In genomic region chr16:83164816-83165215, GRCh38 we compare ENCODE assay signal across 36 cellular contexts.
"Had no signal": no experiment of that assay in that cellular context is flagged by ENCODE, and none has a peak within 500 bp of the region (broad histone marks: within the 10 kb centered on the region; RNA-seq: fewer than 3 reads in every experiment).

No MANE protein-coding gene starts in this region.

- H3K9me3 ChIP-seq: adrenal gland, ascending aorta, body of pancreas, breast epithelium had no signal

- H3K4me1 Mint-ChIP-seq: activated naive CD4-positive, alpha-beta T cell treated with anti-CD3 and anti-CD28 coated beads, Interleukin-2, amount 10 ng/mL, durations not matched to agents 7 days and 5 days; activated naive CD4-positive, alpha-beta T cell treated with anti-CD3 and anti-CD28 coated beads, Interleukin-2, amount 50 U/mL, for 24 hours; activated naive CD8-positive, alpha-beta T cell treated with anti-CD3 and anti-CD28 coated beads for 36 hours; activated naive CD8-positive, alpha-beta T cell treated with anti-CD3 and anti-CD28 coated beads, Interleukin-2, amount 10 ng/mL, durations not matched to agents 7 days and 5 days; activated naive CD8-positive, alpha-beta T cell treated with anti-CD3 and anti-CD28 coated beads, Interleukin-2, amount 50 U/mL, for 24 hours; activated T-helper 17 cell treated with anti-CD3 and anti-CD28 coated beads, Interleukin-2, amount 50 U/mL, for 72 hours; central memory CD8-positive, alpha-beta T cell had no signal

- DNase-seq: activated effector memory CD4-positive, alpha-beta T cell treated with anti-CD3 and anti-CD28 coated beads, Interleukin-2, amount 50 U/mL, for 16 hours; activated effector memory CD4-positive, alpha-beta T cell treated with Interleukin-2 at 50 U/mL for 16 hours; activated gamma-delta T cell; activated gamma-delta T cell treated with Interleukin-2 at 50 U/mL for 16 hours; activated naive CD4-positive, alpha-beta T cell; activated naive CD4-positive, alpha-beta T cell treated with anti-CD3 and anti-CD28 coated beads for 36 hours; activated naive CD4-positive, alpha-beta T cell treated with anti-CD3 and anti-CD28 coated beads, Interleukin-2, amount 10 ng/mL, durations not matched to agents 7 days and 5 days; activated naive CD4-positive, alpha-beta T cell treated with anti-CD3 and anti-CD28 coated beads, Interleukin-2, amount 50 U/mL, for 16 hours; activated naive CD4-positive, alpha-beta T cell treated with Interleukin-2 at 50 U/mL for 16 hours; activated naive CD8-positive, alpha-beta T cell treated with anti-CD3 and anti-CD28 coated beads for 36 hours; activated naive CD8-positive, alpha-beta T cell treated with anti-CD3 and anti-CD28 coated beads, Interleukin-2, amount 10 ng/mL, durations not matched to agents 7 days and 5 days; activated naive CD8-positive, alpha-beta T cell treated with anti-CD3 and anti-CD28 coated beads, Interleukin-2, amount 50 U/mL, for 24 hours; activated T-cell treated with anti-CD3 and anti-CD28 coated beads, Interleukin-2, amount 50 U/mL, for 1 hour; activated T-cell treated with anti-CD3 and anti-CD28 coated beads, Interleukin-2, amount 50 U/mL, for 4 hours; activated T-cell treated with anti-CD3 and anti-CD28 coated beads, Interleukin-2, amount 50 U/mL, for 48 hours; activated T-cell treated with anti-CD3 and anti-CD28 coated beads, Interleukin-2, amount 50 U/mL, for 72 hours; adrenal gland; amniotic stem cell; amygdala; aorta; body of pancreas; brain microvascular endothelial cell; caudate nucleus; central memory CD4-positive, alpha-beta T cell; cerebellar nuclear complex had no signal

- H3K27me3 ChIP-seq: adrenal gland, ascending aorta, body of pancreas, brain microvascular endothelial cell, cardiac muscle cell had no signal

- H3K36me3 Mint-ChIP-seq: activated naive CD4-positive, alpha-beta T cell treated with anti-CD3 and anti-CD28 coated beads, Interleukin-2, amount 10 ng/mL, durations not matched to agents 7 days and 5 days; activated naive CD4-positive, alpha-beta T cell treated with anti-CD3 and anti-CD28 coated beads, Interleukin-2, amount 50 U/mL, for 24 hours; activated naive CD4-positive, alpha-beta T cell treated with anti-CD3 and anti-CD28 coated beads, Interleukin-2, amount 50 U/mL, for 72 hours; activated naive CD8-positive, alpha-beta T cell; activated naive CD8-positive, alpha-beta T cell treated with anti-CD3 and anti-CD28 coated beads for 36 hours; activated naive CD8-positive, alpha-beta T cell treated with anti-CD3 and anti-CD28 coated beads, Interleukin-2, amount 10 ng/mL, durations not matched to agents 7 days and 5 days; brain had no signal

- H3K36me3 ChIP-seq: adrenal gland, ascending aorta, brain microvascular endothelial cell, breast epithelium, cardiac muscle cell had no signal

- H3K27ac ChIP-seq: adrenal gland, ascending aorta, body of pancreas, brain microvascular endothelial cell, breast epithelium, cardiac muscle cell had no signal

- H3K9me3 Mint-ChIP-seq: activated naive CD4-positive, alpha-beta T cell treated with anti-CD3 and anti-CD28 coated beads for 36 hours; activated T-cell treated with anti-CD3 and anti-CD28 coated beads, Interleukin-2, amount 50 U/mL, for 4 hours; activated T-helper 1 cell treated with anti-CD3 and anti-CD28 coated beads, Interleukin-12 subunit alpha, Interleukin-12 subunit beta, Interleukin-2, Interleukin-4 antibody, amounts not matched to agents 30 ng/mL and 10 ng/mL and 1 ng/mL, durations not matched to agents 14 hours and 24 hours and 36 hours; activated T-helper 2 cell treated with anti-CD3 and anti-CD28 coated beads, Interferon-gamma antibody, Interleukin-2, Interleukin-4, amounts not matched to agents 10 μg/mL and 5 μg/mL and 100 μg/mL, durations not matched to agents 14 hours and 24 hours and 36 hours; brain had no signal

- H3K4me3 Mint-ChIP-seq: activated naive CD4-positive, alpha-beta T cell treated with anti-CD3 and anti-CD28 coated beads for 36 hours; activated naive CD4-positive, alpha-beta T cell treated with anti-CD3 and anti-CD28 coated beads, Interleukin-2, amount 10 ng/mL, durations not matched to agents 7 days and 5 days; activated naive CD4-positive, alpha-beta T cell treated with anti-CD3 and anti-CD28 coated beads, Interleukin-2, amount 50 U/mL, for 24 hours; activated naive CD8-positive, alpha-beta T cell; activated naive CD8-positive, alpha-beta T cell treated with anti-CD3 and anti-CD28 coated beads for 36 hours; activated naive CD8-positive, alpha-beta T cell treated with anti-CD3 and anti-CD28 coated beads, Interleukin-2, amount 10 ng/mL, durations not matched to agents 7 days and 5 days; activated naive CD8-positive, alpha-beta T cell treated with anti-CD3 and anti-CD28 coated beads, Interleukin-2, amount 50 U/mL, for 24 hours; activated T-cell treated with anti-CD3 and anti-CD28 coated beads, Interleukin-2, amount 50 U/mL, for 4 hours; activated T-cell treated with anti-CD3 and anti-CD28 coated beads, Interleukin-2, amount 50 U/mL, for 72 hours; activated T-helper 1 cell treated with anti-CD3 and anti-CD28 coated beads, Interleukin-12 subunit alpha, Interleukin-12 subunit beta, Interleukin-2, Interleukin-4 antibody, amounts not matched to agents 30 ng/mL and 10 ng/mL and 1 ng/mL, durations not matched to agents 14 hours and 24 hours and 36 hours; activated T-helper 17 cell treated with anti-CD3 and anti-CD28 coated beads, Interleukin-2, amount 50 U/mL, for 72 hours; brain; central memory CD8-positive, alpha-beta T cell had no signal

- H3K4me1 ChIP-seq: adrenal gland, ascending aorta, body of pancreas, breast epithelium had no signal

- H3K4me3 ChIP-seq: adrenal gland, ascending aorta, body of pancreas, breast epithelium, cardiac muscle cell had no signal

- H3K27ac Mint-ChIP-seq: activated naive CD4-positive, alpha-beta T cell treated with anti-CD3 and anti-CD28 coated beads for 36 hours; activated naive CD4-positive, alpha-beta T cell treated with anti-CD3 and anti-CD28 coated beads, Interleukin-2, amount 10 ng/mL, durations not matched to agents 7 days and 5 days; activated naive CD4-positive, alpha-beta T cell treated with anti-CD3 and anti-CD28 coated beads, Interleukin-2, amount 50 U/mL, for 24 hours; activated naive CD4-positive, alpha-beta T cell treated with anti-CD3 and anti-CD28 coated beads, Interleukin-2, amount 50 U/mL, for 72 hours; activated naive CD8-positive, alpha-beta T cell; activated naive CD8-positive, alpha-beta T cell treated with anti-CD3 and anti-CD28 coated beads for 36 hours; activated naive CD8-positive, alpha-beta T cell treated with anti-CD3 and anti-CD28 coated beads, Interleukin-2, amount 10 ng/mL, durations not matched to agents 7 days and 5 days; activated naive CD8-positive, alpha-beta T cell treated with anti-CD3 and anti-CD28 coated beads, Interleukin-2, amount 50 U/mL, for 24 hours; activated T-cell treated with anti-CD3 and anti-CD28 coated beads, Interleukin-2, amount 50 U/mL, for 72 hours; activated T-helper 1 cell treated with anti-CD3 and anti-CD28 coated beads, Interleukin-12 subunit alpha, Interleukin-12 subunit beta, Interleukin-2, Interleukin-4 antibody, amounts not matched to agents 30 ng/mL and 10 ng/mL and 1 ng/mL, durations not matched to agents 14 hours and 24 hours and 36 hours; activated T-helper 17 cell treated with anti-CD3 and anti-CD28 coated beads, Interleukin-2, amount 50 U/mL, for 72 hours; activated T-helper 2 cell treated with anti-CD3 and anti-CD28 coated beads, Interferon-gamma antibody, Interleukin-2, Interleukin-4, amounts not matched to agents 10 μg/mL and 5 μg/mL and 100 μg/mL, durations not matched to agents 14 hours and 24 hours and 36 hours; brain had no signal

- H3K27me3 Mint-ChIP-seq: activated naive CD4-positive, alpha-beta T cell treated with anti-CD3 and anti-CD28 coated beads, Interleukin-2, amount 10 ng/mL, durations not matched to agents 7 days and 5 days; activated naive CD4-positive, alpha-beta T cell treated with anti-CD3 and anti-CD28 coated beads, Interleukin-2, amount 50 U/mL, for 24 hours; activated naive CD8-positive, alpha-beta T cell treated with anti-CD3 and anti-CD28 coated beads for 36 hours; activated naive CD8-positive, alpha-beta T cell treated with anti-CD3 and anti-CD28 coated beads, Interleukin-2, amount 50 U/mL, for 24 hours had no signal

- ATAC-seq: activated naive CD4-positive, alpha-beta T cell treated with anti-CD3 and anti-CD28 coated beads, Interleukin-2, amount 50 U/mL, for 72 hours; activated naive CD8-positive, alpha-beta T cell treated with anti-CD3 and anti-CD28 coated beads, Interleukin-2, amount 50 U/mL, for 24 hours; activated T-cell treated with anti-CD3 and anti-CD28 coated beads, Interleukin-2, amount 50 U/mL, for 4 hours; activated T-cell treated with anti-CD3 and anti-CD28 coated beads, Interleukin-2, amount 50 U/mL, for 72 hours; activated T-helper 17 cell treated with anti-CD3 and anti-CD28 coated beads, Interleukin-2, amount 50 U/mL, for 72 hours; body of pancreas had no signal
